In the genomic region with DNA sequence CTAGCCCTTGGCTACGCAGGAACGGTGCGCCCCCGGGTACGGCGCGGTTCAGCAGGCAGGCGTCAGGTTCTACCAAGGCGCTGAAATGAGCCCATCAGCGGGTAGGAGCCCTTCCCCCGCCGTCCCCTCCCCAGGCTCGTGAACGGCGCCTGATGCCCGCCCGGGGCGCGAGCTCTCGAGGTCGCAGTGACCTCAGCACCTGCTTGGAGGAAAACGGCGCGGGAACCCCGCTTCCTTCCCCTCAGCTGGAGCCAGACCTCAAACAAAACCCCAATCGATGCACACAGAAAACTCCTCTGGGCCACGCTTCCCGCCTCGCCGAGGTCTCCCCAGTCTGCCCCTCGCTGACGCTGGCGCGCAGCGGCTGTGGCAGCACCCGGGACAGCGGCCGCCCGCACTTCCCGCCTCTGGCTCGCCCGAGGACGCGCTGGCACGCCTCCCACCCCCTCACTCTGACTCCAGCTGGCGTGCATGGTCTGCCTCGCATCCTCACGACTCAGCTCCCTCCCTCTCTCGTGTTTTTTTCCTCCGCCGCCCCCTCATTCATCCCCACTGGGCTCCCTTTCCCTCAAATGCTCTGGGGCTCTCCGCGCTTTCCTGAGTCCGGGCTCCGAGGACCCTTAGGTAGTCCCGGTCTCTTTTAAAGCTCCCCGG, we compare ENCODE assay signal across 8 cellular contexts. TPM values are rescaled to one million over a fixed set of nuclear protein-coding genes. Genes with fewer than 3 reads are reported as not detected.
DNase-seq lines count a peak whose midpoint lies in the region; ATAC-seq and TF ChIP-seq lines count a peak whose summit lies in the region.

No MANE protein-coding gene starts in this region.

- ATAC-seq in HG03095 (IDR thresholded peaks at IDR 0.05; ENCODE audit: unreplicated experiment): no peak

- H3K9me3 Mint-ChIP-seq in activated naive CD4-positive, alpha-beta T cell treated with anti-CD3 and anti-CD28 coated beads for 36 hours: no peaks in the 10 kb centered on the region

- H3K36me3 Mint-ChIP-seq in activated naive CD4-positive, alpha-beta T cell treated with anti-CD3 and anti-CD28 coated beads for 36 hours (ENCODE audit: low read depth): no peaks in the 10 kb centered on the region

- H3K9ac ChIP-seq in liver (ENCODE audit: low read depth in 1 of 2, low read length in 2 of 2): no peak overlapping the region

- no peak for TF ChIP-seq RAD21 in liver (IDR thresholded peaks at IDR 0.05)

- peaks cover 9 to 32% (median 17%) of the 10 kb centered on the region in 4 donors for H3K4me1 ChIP-seq in liver (ENCODE audit: control insufficient read depth in 4 of 4, insufficient read depth in 4 of 4, low read length in 3 of 4)
- peaks cover 19% of the 10 kb centered on the region for H3K4me1 ChIP-seq in testis

- POLR2A ChIA-PET in HEK293T (lab: Yijun Ruan, JAX): no interaction called here

- CTCF ChIA-PET in HEK293T (lab: Yijun Ruan, JAX): no interaction called here
- CTCF ChIA-PET in activated naive CD4-positive, alpha-beta T cell treated with anti-CD3 and anti-CD28 coated beads for 36 hours (lab: Charles Lee): no interaction called here

- intact Hi-C loops in activated naive CD4-positive, alpha-beta T cell treated with anti-CD3 and anti-CD28 coated beads for 36 hours (cut with micrococcal nuclease): loop anchor here (2.0 to 10.0 kb wide), 4 partner anchors 229 to 469 kb away; no protein-coding TSS in a partner anchor
- intact Hi-C loops in testis (cut with DNase I; ENCODE audit: low total_unique reads): no loop called here

- H3K4me3 Mint-ChIP-seq in activated naive CD4-positive, alpha-beta T cell treated with anti-CD3 and anti-CD28 coated beads for 36 hours: peak overlapping the region; percentile 40

- TF ChIP-seq POLR2A in testis (IDR thresholded peaks at IDR 0.05): no peak

- no peak overlapping the region for H3K27ac Mint-ChIP-seq in activated naive CD4-positive, alpha-beta T cell treated with anti-CD3 and anti-CD28 coated beads for 36 hours

- DNase-seq in ACHN (peak; percentile 16), HEK293T (ENCODE audit: extremely low spot score) (peak; percentile 63), testis (peak; percentile 42), GM19238 (ENCODE audit: insufficient read length, low spot score) (no peak), hippocampal formation (lab: John Stamatoyannopoulos, UW) (no peak)
- DNase-seq in activated naive CD4-positive, alpha-beta T cell treated with anti-CD3 and anti-CD28 coated beads for 36 hours: peak; percentile 71

- peaks cover 85% of the 10 kb centered on the region for H3K27me3 Mint-ChIP-seq in activated naive CD4-positive, alpha-beta T cell treated with anti-CD3 and anti-CD28 coated beads for 36 hours (ENCODE audit: low read depth)

- H3K9me3 ChIP-seq in liver (ENCODE audit: control insufficient read depth in 4 of 4, low read length in 3 of 4): no peaks in the 10 kb centered on the region
- H3K9me3 ChIP-seq in testis: no peaks in the 10 kb centered on the region

- 3% methylated on average over 57 of the region's 57 CpGs for WGBS in liver
- WGBS in testis, 2 donors: 0 to 1% methylated on average over 38 to 43 of the region's 57 CpGs

- peaks cover 40% of the 10 kb centered on the region for H3K4me1 Mint-ChIP-seq in activated naive CD4-positive, alpha-beta T cell treated with anti-CD3 and anti-CD28 coated beads for 36 hours (ENCODE audit: low read depth)

- H3K36me3 ChIP-seq in liver (ENCODE audit: control insufficient read depth in 4 of 4, insufficient read depth in 3 of 4, low read depth in 1 of 4, low read length in 3 of 4) (peaks cover 0 to 2% (median 0%) of the 10 kb centered on the region in 4 donors), testis (ENCODE audit: low read depth, missing control alignments) (no peaks in the 10 kb centered on the region)

- H3K27ac ChIP-seq in liver (ENCODE audit: low read depth in 1 of 2, low read length in 2 of 2) (no peak overlapping the region), testis (no peak overlapping the region)

- in situ Hi-C loops in ACHN (cut with HindIII; ENCODE audit: low pct_ligation_motif_present, low pct_unique_long_range_greater_than_20kb, low sequenced_read_pairs): no loop called here

- H3K27me3 ChIP-seq in liver (ENCODE audit: control insufficient read depth in 4 of 4, insufficient read depth in 4 of 4, low read length in 3 of 4) (peaks cover 10 to 43% (median 24%) of the 10 kb centered on the region in 4 donors), testis (no peaks in the 10 kb centered on the region)

- H3K4me3 ChIP-seq in liver (ENCODE audit: low read depth in 1 of 3, low read length in 3 of 3) (peak overlapping the region in 1 of 3 donors; percentile 6), testis (peak overlapping the region in 1 of 2 donors; percentile 29)

- TF ChIP-seq CTCF in liver (IDR thresholded peaks at IDR 0.05; ENCODE audit: low read depth, low read length, missing input control) (no peak), testis (IDR thresholded peaks at IDR 0.05) (no peak)

TF ChIP-seq in HEK293T, 16 proteins besides CTCF, POLR2A, EP300 and RAD21:
- TF ChIP-seq FOXK2 (IDR thresholded peaks at IDR 0.05): no peak
- TF ChIP-seq, protein P1, sequence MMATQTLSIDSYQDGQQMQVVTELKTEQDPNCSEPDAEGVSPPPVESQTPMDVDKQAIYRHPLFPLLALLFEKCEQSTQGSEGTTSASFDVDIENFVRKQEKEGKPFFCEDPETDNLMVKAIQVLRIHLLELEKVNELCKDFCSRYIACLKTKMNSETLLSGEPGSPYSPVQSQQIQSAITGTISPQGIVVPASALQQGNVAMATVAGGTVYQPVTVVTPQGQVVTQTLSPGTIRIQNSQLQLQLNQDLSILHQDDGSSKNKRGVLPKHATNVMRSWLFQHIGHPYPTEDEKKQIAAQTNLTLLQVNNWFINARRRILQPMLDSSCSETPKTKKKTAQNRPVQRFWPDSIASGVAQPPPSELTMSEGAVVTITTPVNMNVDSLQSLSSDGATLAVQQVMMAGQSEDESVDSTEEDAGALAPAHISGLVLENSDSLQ (IDR thresholded peaks at IDR 0.05): no peak
- TF ChIP-seq L3MBTL2 (conservative IDR thresholded peaks at IDR 0.05): peak; percentile 75

TF ChIP-seq in liver, 16 proteins besides CTCF, POLR2A, EP300 and RAD21:
- TF ChIP-seq HNF4G (IDR thresholded peaks at IDR 0.05): no peak
- TF ChIP-seq RXRA (IDR thresholded peaks at IDR 0.05): no peak
- TF ChIP-seq, protein P2, sequence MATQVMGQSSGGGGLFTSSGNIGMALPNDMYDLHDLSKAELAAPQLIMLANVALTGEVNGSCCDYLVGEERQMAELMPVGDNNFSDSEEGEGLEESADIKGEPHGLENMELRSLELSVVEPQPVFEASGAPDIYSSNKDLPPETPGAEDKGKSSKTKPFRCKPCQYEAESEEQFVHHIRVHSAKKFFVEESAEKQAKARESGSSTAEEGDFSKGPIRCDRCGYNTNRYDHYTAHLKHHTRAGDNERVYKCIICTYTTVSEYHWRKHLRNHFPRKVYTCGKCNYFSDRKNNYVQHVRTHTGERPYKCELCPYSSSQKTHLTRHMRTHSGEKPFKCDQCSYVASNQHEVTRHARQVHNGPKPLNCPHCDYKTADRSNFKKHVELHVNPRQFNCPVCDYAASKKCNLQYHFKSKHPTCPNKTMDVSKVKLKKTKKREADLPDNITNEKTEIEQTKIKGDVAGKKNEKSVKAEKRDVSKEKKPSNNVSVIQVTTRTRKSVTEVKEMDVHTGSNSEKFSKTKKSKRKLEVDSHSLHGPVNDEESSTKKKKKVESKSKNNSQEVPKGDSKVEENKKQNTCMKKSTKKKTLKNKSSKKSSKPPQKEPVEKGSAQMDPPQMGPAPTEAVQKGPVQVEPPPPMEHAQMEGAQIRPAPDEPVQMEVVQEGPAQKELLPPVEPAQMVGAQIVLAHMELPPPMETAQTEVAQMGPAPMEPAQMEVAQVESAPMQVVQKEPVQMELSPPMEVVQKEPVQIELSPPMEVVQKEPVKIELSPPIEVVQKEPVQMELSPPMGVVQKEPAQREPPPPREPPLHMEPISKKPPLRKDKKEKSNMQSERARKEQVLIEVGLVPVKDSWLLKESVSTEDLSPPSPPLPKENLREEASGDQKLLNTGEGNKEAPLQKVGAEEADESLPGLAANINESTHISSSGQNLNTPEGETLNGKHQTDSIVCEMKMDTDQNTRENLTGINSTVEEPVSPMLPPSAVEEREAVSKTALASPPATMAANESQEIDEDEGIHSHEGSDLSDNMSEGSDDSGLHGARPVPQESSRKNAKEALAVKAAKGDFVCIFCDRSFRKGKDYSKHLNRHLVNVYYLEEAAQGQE (IDR thresholded peaks at IDR 0.05): peak; percentile 33

RNA-seq across cellular contexts. Expression of a gene that starts 0.5 kb away (rescaled TPM):
- total RNA-seq in activated naive CD4-positive, alpha-beta T cell treated with anti-CD3 and anti-CD28 coated beads for 36 hours: not detected
- total RNA-seq in liver: not detected
- not detected for polyA plus RNA-seq in liver
- total RNA-seq in testis: 1 to 10 TPM; 1.0 to 2.2 TPM
- 0.66 TPM for polyA plus RNA-seq in testis (ENCODE audit: insufficient read depth, low read depth, low replicate concordance)

Comparison
In these comparisons a context has a peak if more than half of its experiments do, and no peak if none do; other contexts are left out.
1. DNase-seq: peak in ACHN (single experiment), HEK293T (single experiment), activated naive CD4-positive, alpha-beta T cell treated with anti-CD3 and anti-CD28 coated beads for 36 hours (single experiment) and testis (single experiment); none in GM19238 (single experiment) and hippocampal formation (0 of 2).